9 cellular contexts compared by ENCODE assay signal in the genomic region with DNA sequence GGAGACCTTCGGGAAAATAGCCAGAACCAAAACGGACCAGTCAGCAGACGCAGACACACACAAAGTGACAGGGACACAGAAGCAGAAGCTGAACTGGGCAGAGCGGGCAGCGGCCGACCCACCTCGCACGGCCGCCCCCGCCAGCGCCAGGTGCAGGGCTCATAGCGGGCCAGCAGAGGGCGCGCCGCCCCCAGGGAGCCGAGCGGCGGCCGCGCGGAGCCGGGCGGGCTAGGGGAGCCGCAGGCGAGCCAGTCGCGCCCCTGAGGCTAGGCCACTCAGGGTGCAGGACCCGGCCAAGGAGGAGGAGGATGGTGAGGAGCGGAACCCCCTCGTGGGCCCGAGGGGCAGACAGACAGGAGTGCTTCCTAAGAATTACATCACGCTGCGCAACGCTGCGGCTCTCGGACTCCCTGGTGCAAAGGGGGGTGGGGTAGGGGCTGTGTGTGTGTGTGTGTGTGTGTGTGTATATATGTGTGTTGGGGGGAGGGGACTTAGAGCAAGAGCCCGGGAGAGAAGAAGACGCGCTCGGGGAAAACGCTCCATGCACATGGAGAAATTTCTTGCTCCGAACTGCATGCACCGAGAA. TPM values are rescaled to one million over a fixed set of nuclear protein-coding genes. Genes with fewer than 3 reads are reported as not detected.
DNase-seq lines count a peak whose midpoint lies in the region; ATAC-seq, FAIRE-seq and TF ChIP-seq lines count a peak whose summit lies in the region.
"Had no signal": no experiment of that assay in that cellular context is flagged by ENCODE, and none has a peak within 500 bp of the region (broad histone marks: within the 10 kb centered on the region; RNA-seq: fewer than 3 reads in every experiment).

No MANE protein-coding gene starts in this region.

- ATAC-seq in GM21576 (IDR thresholded peaks at IDR 0.05; ENCODE audit: unreplicated experiment) (peak; percentile 64), K562 (peak; percentile 96), GM21717 (IDR thresholded peaks at IDR 0.05; ENCODE audit: unreplicated experiment) (no peak)

- H2AFZ ChIP-seq in K562 (ENCODE audit: low read depth, low read length) = no peak overlapping the region

- FAIRE-seq in K562 (lab: Jason Lieb, UNC) = no peak
- FAIRE-seq: colon had no signal

- H3K9me3 ChIP-seq in MG63 (no peaks in the 10 kb centered on the region), K562 (replicated peaks; ENCODE audit: control insufficient read depth, insufficient read depth, low read depth, low read length) (no peaks in the 10 kb centered on the region), iPS-18c (ENCODE audit: control insufficient read depth, insufficient read depth, low read length) (no peaks in the 10 kb centered on the region)

- peaks cover 5% of the 10 kb centered on the region for H3K9me1 ChIP-seq in K562 (ENCODE audit: control insufficient read depth, insufficient read depth, low read length)

- CTCF ChIA-PET in K562 (lab: Yijun Ruan, JAX; ENCODE audit: low intra/inter-chr PET ratio) = interaction anchor here (0.5 to 3.0 kb wide), 4 partner anchors 118 to 347 kb away, joined by 3 to 13 read pairs (median 10); no protein-coding TSS in a partner anchor

- in situ Hi-C loops in Caki2 (cut with HindIII; ENCODE audit: low pct_unique_long_range_greater_than_20kb, low sequenced_read_pairs) = loop anchor here (25.0 kb wide), 1 partner anchor 120 kb away; no protein-coding TSS in a partner anchor
- in situ Hi-C loops in K562 (cut with MboI) = loop anchor here (5.0 kb wide), 1 partner anchor 120 kb away; no protein-coding TSS in a partner anchor

- H3K4me1 ChIP-seq in K562 (replicated peaks in 1 of 2; ENCODE audit: control insufficient read depth in 2 of 2, insufficient read depth in 2 of 2, low read length in 2 of 2) = peaks cover 0 to 22% of the 10 kb centered on the region in 2 experiments; a peak in 2 of 5 replicates

- TF ChIP-seq RAD21 in K562 (CRISPR knock-in tag; conservative IDR thresholded peaks at IDR 0.05 in 1 of 2, IDR thresholded peaks at IDR 0.05 in 1 of 2) = peak; percentile 84 to 91

- WGBS in K562 (ENCODE audit: insufficient coverage, low coverage, missing lambda C conversion rate) = 5% methylated on average over 34 of the region's 43 CpGs

- no TSS peak for BruUV-seq in K562 (replicated peaks; lab: Mats Ljungman, UMichigan)

- POLR2A ChIA-PET in K562 (lab: Yijun Ruan, JAX) = no interaction called here

- peak; percentile 67 to 88 (median 76) for TF ChIP-seq CTCF in K562 (IDR thresholded peaks at IDR 0.05 in 2 of 3, conservative IDR thresholded peaks at IDR 0.05 in 1 of 3; ENCODE audit: insufficient read depth in 2 of 3, low read depth in 1 of 3, low read length in 3 of 3)

- TF ChIP-seq EP300 in K562 (IDR thresholded peaks at IDR 0.05; ENCODE audit: low read length) = no peak

- peaks cover 19% of the 10 kb centered on the region for H3K27me3 ChIP-seq in MG63
- H3K27me3 ChIP-seq in K562 (ENCODE audit: control insufficient read depth in 2 of 2, insufficient read depth in 2 of 2, low read length in 2 of 2) = peaks cover 17 to 28% of the 10 kb centered on the region in 2 experiments

- H4K20me1 ChIP-seq in K562 (replicated peaks; ENCODE audit: control insufficient read depth, insufficient read depth, low read length) = no peaks in the 10 kb centered on the region; the same call in 1 of the 2 replicates

- H3K4me2 ChIP-seq in K562 (ENCODE audit: insufficient read depth, low read length) = no peak overlapping the region; the same call in 1 of the 2 replicates

- H3K36me3 ChIP-seq in MG63 (no peaks in the 10 kb centered on the region), K562 (ENCODE audit: control insufficient read depth, insufficient read depth, low read length) (no peaks in the 10 kb centered on the region)

- DNase-seq in Caki2 (ENCODE audit: low read depth) = peak; percentile 71
- peak; percentile 64 for DNase-seq in MG63
- DNase-seq in T-helper 2 cell = peak; percentile 18 to 52 (median 41)
- peak; percentile 52 to 88 (median 82) for DNase-seq in K562 (ENCODE audit: extremely low read depth in 1 of 4, low spot score in 3 of 4)
- no peak for DNase-seq in skeletal muscle cell (ENCODE audit: low read depth)

- TF ChIP-seq POLR2A in K562 (conservative IDR thresholded peaks at IDR 0.05) = no peak

- intact Hi-C loops in K562 (cut with micrococcal nuclease) = loop anchor here (1.0 to 10.0 kb wide), 4 partner anchors 82 to 352 kb away; no protein-coding TSS in a partner anchor

- H3K4me3 ChIP-seq in MG63 (peak overlapping the region; percentile 60), K562 (no peak overlapping the region), iPS-18c (ENCODE audit: insufficient read depth, low read depth, low read length) (peak overlapping the region; percentile 65), skeletal muscle cell (ENCODE audit: low read depth, low read length) (peak overlapping the region; percentile 59)

- H3K9ac ChIP-seq in K562 (ENCODE audit: insufficient read depth in 1 of 2, low read depth in 2 of 2, low read length in 2 of 2) = no peak overlapping the region

- H3K27ac ChIP-seq in K562 (ENCODE audit: extremely low read depth, low read depth, low read length) = no peak overlapping the region

- no peaks in the 10 kb centered on the region for H3K79me2 ChIP-seq in K562 (ENCODE audit: control insufficient read depth, insufficient read depth, low read length)

TF ChIP-seq in K562, 482 proteins besides CTCF, POLR2A, EP300 and RAD21:
- TF ChIP-seq MAZ (CRISPR knock-in tag; conservative IDR thresholded peaks at IDR 0.05 in 1 of 2, IDR thresholded peaks at IDR 0.05 in 1 of 2) (peak; percentile 59 to 61; a peak in 3 of 4 replicates), FOXJ2 (tag; IDR thresholded peaks at IDR 0.05) (no peak), STAG1 (CRISPR knock-in tag; IDR thresholded peaks at IDR 0.05; ENCODE audit: borderline replicate concordance) (peak; percentile 56; the same call in 1 of the 2 replicates), DEAF1 (CRISPR knock-in tag; IDR thresholded peaks at IDR 0.05) (peak; percentile 44; the same call in 1 of the 2 replicates), SMC3 (conservative IDR thresholded peaks at IDR 0.05; ENCODE audit: insufficient read depth, low read depth, low read length) (peak; percentile 93), EGR1 (conservative IDR thresholded peaks at IDR 0.05) (peak; percentile 62), BRF2 (IDR thresholded peaks at IDR 0.05; ENCODE audit: borderline replicate concordance, insufficient read depth, insufficient read length) (no peak), VEZF1 (CRISPR knock-in tag; IDR thresholded peaks at IDR 0.05) (peak; percentile 32; the same call in 1 of the 2 replicates), RB1 (IDR thresholded peaks at IDR 0.05; ENCODE audit: low read depth) (peak; percentile 88)

RNA-seq across cellular contexts. Expression of gene NOG, which starts 0.9 kb away (rescaled TPM):
- total RNA-seq in Caki2 (2014; rRNA removed; shearing (Covaris generic); ENCODE audit: low replicate concordance) = 1.5 TPM in 1 of 2 replicates, not detected in the other
- total RNA-seq in MG63 (2014; rRNA removed; shearing (Covaris generic); ENCODE audit: low replicate concordance) = 7.0 and 7.7 TPM in 2 replicates
- not detected in 2 replicates for total RNA-seq in K562 (2011; cell fraction: chromatin; rRNA removed; ENCODE audit: low replicate concordance)
- total RNA-seq in K562 (2011; cell fraction: nucleolus; rRNA removed) = not detected in 2 replicates
- total RNA-seq in K562 (2011; cell fraction: nucleoplasm; rRNA removed) = not detected in 2 replicates
- not detected in 2 replicates for total RNA-seq in K562 (2014; rRNA removed)
- total RNA-seq in K562 (2014; rRNA removed; fragmentation: Illumina TruSeq; extraction: Trizol) = not detected in 2 replicates
- not detected in 2 replicates for total RNA-seq in K562 (2015; rRNA removed; fragmentation: Illumina TruSeq; extraction: Trizol)
- not detected in 2 replicates for total RNA-seq in K562 (2021)
- polyA plus RNA-seq in K562 (2011; rRNA removed) = not detected in 2 replicates
- not detected in 2 replicates for polyA plus RNA-seq in K562 (2011; cell fraction: cytosol; rRNA removed)
- not detected in 2 replicates for polyA plus RNA-seq in K562 (2011; cell fraction: nucleus; rRNA removed)
- not detected in 2 replicates for polyA plus RNA-seq in K562 (2012)
- not detected in 2 replicates for polyA plus RNA-seq in K562 (2014; fragmentation: Illumina TruSeq; extraction: Trizol)
- not detected for polyA plus RNA-seq in K562 (2014; fragmentation: Nextera tagmentation; extraction: Ambion mirVana)
- not detected in 2 replicates for polyA plus RNA-seq in K562 (2014; rRNA removed)
- not detected in 2 replicates for polyA minus RNA-seq in K562 (2011; rRNA and poly(A)+ RNA removed)
- not detected in 2 replicates for polyA minus RNA-seq in K562 (2011; cell fraction: cytosol; rRNA and poly(A)+ RNA removed)
- not detected in 2 replicates for polyA minus RNA-seq in K562 (2011; cell fraction: nucleus; rRNA and poly(A)+ RNA removed)
